Comparison of ENCODE assay signal across 13 cellular contexts in genomic region chr6:106146852-106147351, GRCh38.
DNase-seq lines count a peak whose midpoint lies in the region; ATAC-seq, FAIRE-seq and TF ChIP-seq lines count a peak whose summit lies in the region.
"Had no signal": no experiment of that assay in that cellular context is flagged by ENCODE, and none has a peak within 500 bp of the region (broad histone marks: within the 10 kb centered on the region; RNA-seq: fewer than 3 reads in every experiment).

No MANE protein-coding gene starts in this region.

- H3K27me3 Mint-ChIP-seq in astrocyte (ENCODE audit: low read depth, unreplicated experiment) = peaks cover 9% of the 10 kb centered on the region
- H3K27me3 Mint-ChIP-seq in activated CD8-positive, alpha-beta memory T cell treated with anti-CD3 and anti-CD28 coated beads, Interleukin-2, amount 10 ng/mL, durations not matched to agents 7 days and 5 days = no peaks in the 10 kb centered on the region
- H3K27me3 Mint-ChIP-seq: activated CD4-positive, alpha-beta T cell treated with anti-CD3 and anti-CD28 coated beads, Interleukin-2, amount 10 ng/mL, durations not matched to agents 7 days and 5 days; CD4-positive, CD25-positive, alpha-beta regulatory T cell had no signal

- peaks cover 21% of the 10 kb centered on the region for H3K4me1 ChIP-seq in astrocyte (ENCODE audit: insufficient read depth, low read length)
- peaks cover 7% of the 10 kb centered on the region for H3K4me1 ChIP-seq in effector memory CD4-positive, alpha-beta T cell (ENCODE audit: control insufficient read depth, insufficient read depth, low read length, poor library complexity, severe bottlenecking)
- H3K4me1 ChIP-seq: suprapubic skin had no signal

- DNase-seq in GM12892 (ENCODE audit: insufficient read length) (no peak), astrocyte (ENCODE audit: low read depth) (peak; percentile 59), activated gamma-delta T cell (lab: John Stamatoyannopoulos, UW) (no peak), NCI-H774 (lab: John Stamatoyannopoulos, UW) (no peak)
- DNase-seq in effector memory CD4-positive, alpha-beta T cell = no peak
- no peak for DNase-seq in activated CD8-positive, alpha-beta memory T cell treated with anti-CD3 and anti-CD28 coated beads, Interleukin-2, amount 10 ng/mL, durations not matched to agents 7 days and 5 days
- DNase-seq: activated CD4-positive, alpha-beta T cell treated with anti-CD3 and anti-CD28 coated beads, Interleukin-2, amount 10 ng/mL, durations not matched to agents 7 days and 5 days; CD4-positive, CD25-positive, alpha-beta regulatory T cell; midbrain; NK-92 treated with Interleukin-12 subunit alpha and Interleukin-12 subunit beta, amount 100 ng/mL, for 24 hours had no signal

- peak; percentile 23 for ATAC-seq in GM21515 (IDR thresholded peaks at IDR 0.05; ENCODE audit: unreplicated experiment)
- peak; percentile 49 for ATAC-seq in HG03442 (IDR thresholded peaks at IDR 0.05; ENCODE audit: unreplicated experiment)
- ATAC-seq in activated CD8-positive, alpha-beta memory T cell treated with anti-CD3 and anti-CD28 coated beads, Interleukin-2, amount 10 ng/mL, durations not matched to agents 7 days and 5 days = no peak

- H3K27me3 ChIP-seq in astrocyte (ENCODE audit: insufficient read depth, low read length) = peaks cover 3% of the 10 kb centered on the region
- no peaks in the 10 kb centered on the region for H3K27me3 ChIP-seq in effector memory CD4-positive, alpha-beta T cell (replicated peaks; ENCODE audit: control insufficient read depth, insufficient read depth, low read length, poor library complexity, severe bottlenecking)
- H3K27me3 ChIP-seq: suprapubic skin had no signal

- H3K9me3 ChIP-seq in astrocyte (ENCODE audit: insufficient read depth, low read depth, low read length) = no peaks in the 10 kb centered on the region
- H3K9me3 ChIP-seq in effector memory CD4-positive, alpha-beta T cell (ENCODE audit: control insufficient read depth, low read length) = no peaks in the 10 kb centered on the region
- H3K9me3 ChIP-seq: suprapubic skin had no signal

- peak; percentile 84 for FAIRE-seq in GM12892 (lab: Jason Lieb, UNC)
- FAIRE-seq in astrocyte (lab: Jason Lieb, UNC) = no peak

- no peaks in the 10 kb centered on the region for H4K20me1 ChIP-seq in astrocyte (ENCODE audit: insufficient read depth, low read length)

- peaks cover 14% of the 10 kb centered on the region for H3K4me1 Mint-ChIP-seq in astrocyte (ENCODE audit: low read depth, unreplicated experiment)
- peaks cover 81% of the 10 kb centered on the region for H3K4me1 Mint-ChIP-seq in activated CD8-positive, alpha-beta memory T cell treated with anti-CD3 and anti-CD28 coated beads, Interleukin-2, amount 10 ng/mL, durations not matched to agents 7 days and 5 days

- H3K4me3 ChIP-seq in astrocyte (ENCODE audit: insufficient read depth, low read depth, low read length) = no peak overlapping the region
- H3K4me3 ChIP-seq in effector memory CD4-positive, alpha-beta T cell (ENCODE audit: insufficient read depth, low read depth, low read length, poor library complexity, severe bottlenecking) = no peak overlapping the region
- H3K4me3 ChIP-seq: suprapubic skin had no signal

- no peaks in the 10 kb centered on the region for H3K79me2 ChIP-seq in astrocyte (ENCODE audit: insufficient read depth, low read length)

- H2AFZ ChIP-seq in astrocyte (ENCODE audit: low read depth, low read length) = no peak overlapping the region

- H3K36me3 ChIP-seq in astrocyte (ENCODE audit: insufficient read depth, low read length) = no peaks in the 10 kb centered on the region
- no peaks in the 10 kb centered on the region for H3K36me3 ChIP-seq in effector memory CD4-positive, alpha-beta T cell (ENCODE audit: control insufficient read depth, insufficient read depth, low read length)
- H3K36me3 ChIP-seq: suprapubic skin had no signal

- no peak overlapping the region for H3K27ac Mint-ChIP-seq in astrocyte (ENCODE audit: unreplicated experiment)
- no peak overlapping the region for H3K27ac Mint-ChIP-seq in activated CD8-positive, alpha-beta memory T cell treated with anti-CD3 and anti-CD28 coated beads, Interleukin-2, amount 10 ng/mL, durations not matched to agents 7 days and 5 days
- H3K27ac Mint-ChIP-seq: activated CD4-positive, alpha-beta T cell treated with anti-CD3 and anti-CD28 coated beads, Interleukin-2, amount 10 ng/mL, durations not matched to agents 7 days and 5 days had no signal

- peak overlapping the region; percentile 16 for H3K4me2 ChIP-seq in astrocyte (ENCODE audit: low read length)

- peaks cover 3% of the 10 kb centered on the region for H3K9me3 Mint-ChIP-seq in astrocyte (ENCODE audit: unreplicated experiment)
- H3K9me3 Mint-ChIP-seq in activated CD8-positive, alpha-beta memory T cell treated with anti-CD3 and anti-CD28 coated beads, Interleukin-2, amount 10 ng/mL, durations not matched to agents 7 days and 5 days (ENCODE audit: low read depth) = no peaks in the 10 kb centered on the region

- no peak overlapping the region for H3K9ac ChIP-seq in astrocyte (ENCODE audit: low read length)

- CTCF ChIA-PET in activated CD8-positive, alpha-beta memory T cell treated with anti-CD3 and anti-CD28 coated beads, Interleukin-2, amount 10 ng/mL, durations not matched to agents 7 days and 5 days (lab: Charles Lee) = interaction anchor here (0.9 to 1.5 kb wide), 3 partner anchors 8 to 81 kb away, joined by 3 to 5 read pairs (median 3); no protein-coding TSS in a partner anchor

- TF ChIP-seq CTCF in astrocyte (IDR thresholded peaks at IDR 0.05; ENCODE audit: insufficient read depth, low read depth, low read length) = no peak

- H3K4me3 Mint-ChIP-seq in astrocyte (ENCODE audit: unreplicated experiment) = no peak overlapping the region
- no peak overlapping the region for H3K4me3 Mint-ChIP-seq in activated CD8-positive, alpha-beta memory T cell treated with anti-CD3 and anti-CD28 coated beads, Interleukin-2, amount 10 ng/mL, durations not matched to agents 7 days and 5 days
- H3K4me3 Mint-ChIP-seq: activated CD4-positive, alpha-beta T cell treated with anti-CD3 and anti-CD28 coated beads, Interleukin-2, amount 10 ng/mL, durations not matched to agents 7 days and 5 days had no signal

- H3K27ac ChIP-seq in astrocyte (ENCODE audit: low read depth, low read length) = no peak overlapping the region
- H3K27ac ChIP-seq in effector memory CD4-positive, alpha-beta T cell (ENCODE audit: insufficient read depth, low read length, poor library complexity, severe bottlenecking) = no peak overlapping the region
- H3K27ac ChIP-seq: suprapubic skin had no signal

- no peaks in the 10 kb centered on the region for H3K36me3 Mint-ChIP-seq in astrocyte (ENCODE audit: low read depth, unreplicated experiment)
- peaks cover 8% of the 10 kb centered on the region for H3K36me3 Mint-ChIP-seq in activated CD8-positive, alpha-beta memory T cell treated with anti-CD3 and anti-CD28 coated beads, Interleukin-2, amount 10 ng/mL, durations not matched to agents 7 days and 5 days
- H3K36me3 Mint-ChIP-seq: CD4-positive, CD25-positive, alpha-beta regulatory T cell had no signal

- no peak for TF ChIP-seq POLR2A in GM12892 (IDR thresholded peaks at IDR 0.05; ENCODE audit: low read depth, low read length)
